18 cellular contexts compared by ENCODE assay signal in the genomic region with DNA sequence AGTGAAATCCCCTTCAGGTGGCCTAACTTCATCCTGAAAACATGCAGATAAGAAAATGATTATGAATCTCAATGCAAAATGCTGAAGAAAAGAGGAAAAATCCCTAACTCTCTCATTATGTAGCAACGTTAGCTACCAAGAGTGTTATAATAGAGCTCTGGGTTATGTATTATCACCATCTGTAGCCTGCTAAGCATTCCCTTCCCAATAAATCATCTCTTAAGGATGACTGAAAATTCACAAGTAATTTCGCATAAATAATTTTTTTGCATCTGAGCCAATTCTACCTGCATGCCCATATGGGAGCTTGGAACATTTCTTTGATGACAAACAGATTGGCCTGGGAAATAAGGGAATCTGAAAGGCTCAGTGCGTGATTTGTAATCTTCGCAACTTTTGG.
"Had no signal": no experiment of that assay in that cellular context is flagged by ENCODE, and none has a peak within 500 bp of the region (broad histone marks: within the 10 kb centered on the region; RNA-seq: fewer than 3 reads in every experiment).

No MANE protein-coding gene starts in this region.

- H3K36me3 Mint-ChIP-seq: stimulated activated memory B cell treated with anti-CD40 and anti-IgM and Interleukin-4, amounts not matched to agents 10 μg/mL and 1 μg/mL and 100 μg/mL, for 72 hours had no signal

- DNase-seq: activated CD4-positive, alpha-beta T cell treated with anti-CD3 and anti-CD28 coated beads for 48 hours; activated naive CD4-positive, alpha-beta T cell; esophagus squamous epithelium; heart right ventricle; islet precursor cell; mesendoderm; ovary; retina; stimulated activated CD4-positive, alpha-beta T cell treated with anti-CD3 and anti-CD28 coated beads, Interleukin-1b, Interleukin-23, amount 100 ng/mL, for 48 hours; substantia nigra; upper lobe of left lung had no signal

- H3K9me3 ChIP-seq: breast epithelium, esophagus squamous epithelium, ovary, upper lobe of left lung had no signal

- H3K27me3 ChIP-seq: breast epithelium, esophagus squamous epithelium, heart right ventricle, ovary, upper lobe of left lung had no signal

- H3K4me3 ChIP-seq: breast epithelium, esophagus squamous epithelium, heart right ventricle, ovary, upper lobe of left lung had no signal

- H3K4me1 Mint-ChIP-seq: neural crest cell; stimulated activated memory B cell treated with anti-CD40 and anti-IgM and Interleukin-4, amounts not matched to agents 10 μg/mL and 1 μg/mL and 100 μg/mL, for 72 hours had no signal

- H3K4me1 ChIP-seq: breast epithelium, esophagus squamous epithelium had no signal

- FAIRE-seq: frontal cortex had no signal

- H3K27ac ChIP-seq: breast epithelium, ovary, upper lobe of left lung had no signal

- H3K36me3 ChIP-seq: breast epithelium, esophagus squamous epithelium, heart right ventricle, ovary, upper lobe of left lung had no signal

- H3K4me3 Mint-ChIP-seq: activated T-helper 1 cell treated with anti-CD3 and anti-CD28 coated beads, Interleukin-12 subunit alpha, Interleukin-12 subunit beta, Interleukin-2, Interleukin-4 antibody, amounts not matched to agents 30 ng/mL and 10 ng/mL and 1 ng/mL, durations not matched to agents 14 hours and 24 hours and 36 hours; neural crest cell; stimulated activated memory B cell treated with anti-CD40 and anti-IgM and Interleukin-4, amounts not matched to agents 10 μg/mL and 1 μg/mL and 100 μg/mL, for 72 hours; T-helper 1 cell treated with Interleukin-12 subunit alpha and Interleukin-12 subunit beta and Interleukin-4 antibody, amounts not matched to agents 30 μg/mL and 1 μg/mL, for 36 hours had no signal

- H3K9me3 Mint-ChIP-seq: activated T-helper 1 cell treated with anti-CD3 and anti-CD28 coated beads, Interleukin-12 subunit alpha, Interleukin-12 subunit beta, Interleukin-2, Interleukin-4 antibody, amounts not matched to agents 30 ng/mL and 10 ng/mL and 1 ng/mL, durations not matched to agents 14 hours and 24 hours and 36 hours; neural crest cell; stimulated activated memory B cell treated with anti-CD40 and anti-IgM and Interleukin-4, amounts not matched to agents 10 μg/mL and 1 μg/mL and 100 μg/mL, for 72 hours; T-helper 1 cell treated with Interleukin-12 subunit alpha and Interleukin-12 subunit beta and Interleukin-4 antibody, amounts not matched to agents 30 μg/mL and 1 μg/mL, for 36 hours had no signal

- ATAC-seq: SK-N-SH treated with all-trans-retinoic acid at 6 μM for 48 hours; stimulated activated memory B cell treated with anti-CD40 and anti-IgM and Interleukin-4, amounts not matched to agents 10 μg/mL and 1 μg/mL and 100 μg/mL, for 72 hours had no signal

- H3K27ac Mint-ChIP-seq: activated T-helper 1 cell treated with anti-CD3 and anti-CD28 coated beads, Interleukin-12 subunit alpha, Interleukin-12 subunit beta, Interleukin-2, Interleukin-4 antibody, amounts not matched to agents 30 ng/mL and 10 ng/mL and 1 ng/mL, durations not matched to agents 14 hours and 24 hours and 36 hours; stimulated activated memory B cell treated with anti-CD40 and anti-IgM and Interleukin-4, amounts not matched to agents 10 μg/mL and 1 μg/mL and 100 μg/mL, for 72 hours; T-helper 1 cell treated with Interleukin-12 subunit alpha and Interleukin-12 subunit beta and Interleukin-4 antibody, amounts not matched to agents 30 μg/mL and 1 μg/mL, for 36 hours had no signal
